19 cellular contexts compared by ENCODE assay signal in genomic region chr2:109375131-109375561, GRCh38.
DNase-seq lines count a peak whose midpoint lies in the region; ATAC-seq and TF ChIP-seq lines count a peak whose summit lies in the region.
"Had no signal": no experiment of that assay in that cellular context is flagged by ENCODE, and none has a peak within 500 bp of the region (broad histone marks: within the 10 kb centered on the region; RNA-seq: fewer than 3 reads in every experiment).

No MANE protein-coding gene starts in this region.

- ATAC-seq in activated B cell treated with CpG ODN at 0.5 μM for 24 hours (ENCODE audit: low read depth): no peak
- ATAC-seq in left lobe of liver: no peak
- ATAC-seq in HG02852 (IDR thresholded peaks at IDR 0.05; ENCODE audit: unreplicated experiment): no peak
- ATAC-seq in HG02678 (IDR thresholded peaks at IDR 0.05; ENCODE audit: unreplicated experiment): no peak
- ATAC-seq: HCT116, K562 had no signal

- CTCF ChIA-PET in activated B cell treated with CpG ODN at 0.5 μM for 24 hours (lab: Charles Lee): no interaction called here

- TF ChIP-seq CTCF in activated B cell treated with CpG ODN at 0.5 μM for 24 hours (IDR thresholded peaks at IDR 0.05): no peak
- TF ChIP-seq CTCF in sigmoid colon (IDR thresholded peaks at IDR 0.05): no peak

- WGBS in sigmoid colon, 2 donors: 94 to 96% methylated on average over 12 of the region's 12 CpGs

- no peaks in the 10 kb centered on the region for H3K36me3 Mint-ChIP-seq in activated B cell treated with CpG ODN at 0.5 μM for 24 hours (ENCODE audit: low read depth)
- H3K36me3 Mint-ChIP-seq: CD8-positive, alpha-beta memory T cell had no signal

- POLR2A ChIA-PET in activated B cell treated with CpG ODN at 0.5 μM for 24 hours (lab: Charles Lee): no interaction called here

- intact Hi-C loops in activated B cell treated with CpG ODN at 0.5 μM for 24 hours (cut with micrococcal nuclease): no loop called here
- intact Hi-C loops in sigmoid colon (cut with DNase I): no loop called here

- no peak overlapping the region for H3K4me3 ChIP-seq in sigmoid colon
- H3K4me3 ChIP-seq: BLaER1 treated with 17β-estradiol and CSF1 and Interleukin-3, amounts not matched to agents 10 nM and 100 nM; GM23248; K562 had no signal

- no peaks in the 10 kb centered on the region for H3K4me1 ChIP-seq in sigmoid colon

- TF ChIP-seq EP300 in sigmoid colon (IDR thresholded peaks at IDR 0.05): no peak

- H3K4me3 Mint-ChIP-seq in activated B cell treated with CpG ODN at 0.5 μM for 24 hours: no peak overlapping the region
- H3K4me3 Mint-ChIP-seq: CD8-positive, alpha-beta memory T cell had no signal

- no peaks in the 10 kb centered on the region for H3K9me3 ChIP-seq in sigmoid colon
- H3K9me3 ChIP-seq: BLaER1 treated with 17β-estradiol and CSF1 and Interleukin-3, amounts not matched to agents 10 nM and 100 nM had no signal

- no peak for TF ChIP-seq POLR2A in sigmoid colon (IDR thresholded peaks at IDR 0.05)

- H3K4me1 Mint-ChIP-seq in activated B cell treated with CpG ODN at 0.5 μM for 24 hours: no peaks in the 10 kb centered on the region
- H3K4me1 Mint-ChIP-seq: CD8-positive, alpha-beta memory T cell had no signal

- H3K27ac ChIP-seq in sigmoid colon: no peak overlapping the region
- H3K27ac ChIP-seq: BLaER1 treated with 17β-estradiol and CSF1 and Interleukin-3, amounts not matched to agents 10 nM and 100 nM; GM23248; RWPE1 had no signal

- peak; percentile 29 for DNase-seq in activated CD8-positive, alpha-beta memory T cell treated with anti-CD3 and anti-CD28 coated beads, Interleukin-2, amount 50 U/mL, for 48 hours
- no peak for DNase-seq in activated CD8-positive, alpha-beta memory T cell treated with anti-CD3 and anti-CD28 coated beads, Interleukin-2, amount 50 U/mL, for 4 hours
- peak; percentile 2 for DNase-seq in activated B cell treated with CpG ODN at 0.5 μM for 24 hours
- peak; percentile 43 for DNase-seq in left lobe of liver (ENCODE audit: low spot score)
- DNase-seq in sigmoid colon: peak; percentile 52
- no peak for DNase-seq in T-helper 1 cell
- DNase-seq: GF-D8, GM23248, NCI-H1417 treated with DMSO at 0.1 percent for 48 hours, NCI-H2029, NCI-H2171 treated with DMSO at 0.1 percent for 48 hours, NCI-H446 treated with DMSO at 0.1 percent for 48 hours had no signal

- no peaks in the 10 kb centered on the region for H3K9me3 Mint-ChIP-seq in activated B cell treated with CpG ODN at 0.5 μM for 24 hours
- H3K9me3 Mint-ChIP-seq: CD8-positive, alpha-beta memory T cell had no signal

- no peaks in the 10 kb centered on the region for H3K27me3 Mint-ChIP-seq in activated B cell treated with CpG ODN at 0.5 μM for 24 hours

- no peak overlapping the region for H3K27ac Mint-ChIP-seq in activated B cell treated with CpG ODN at 0.5 μM for 24 hours

- no peaks in the 10 kb centered on the region for H3K27me3 ChIP-seq in sigmoid colon
- H3K27me3 ChIP-seq: BLaER1 treated with 17β-estradiol and CSF1 and Interleukin-3, amounts not matched to agents 10 nM and 100 nM had no signal

- peaks cover 0 to 11% (median 0%) of the 10 kb centered on the region in 4 donors for H3K36me3 ChIP-seq in sigmoid colon

Comparison
In these comparisons a context has a peak if more than half of its experiments do, and no peak if none do; other contexts are left out.
1. DNase-seq: peak in activated CD8-positive, alpha-beta memory T cell treated with anti-CD3 and anti-CD28 coated beads, Interleukin-2, amount 50 U/mL, for 48 hours (single experiment), activated B cell treated with CpG ODN at 0.5 μM for 24 hours (single experiment), left lobe of liver (single experiment) and sigmoid colon (single experiment); none in activated CD8-positive, alpha-beta memory T cell treated with anti-CD3 and anti-CD28 coated beads, Interleukin-2, amount 50 U/mL, for 4 hours (single experiment) and T-helper 1 cell (0 of 5).